In genomic region chr6:104418839-104419238, GRCh38 we compare ENCODE assay signal across 5 cellular contexts.
"Had no signal": no experiment of that assay in that cellular context is flagged by ENCODE, and none has a peak within 500 bp of the region (broad histone marks: within the 10 kb centered on the region; RNA-seq: fewer than 3 reads in every experiment).

No MANE protein-coding gene starts in this region.

- DNase-seq: IMR-90 had no signal

- FAIRE-seq: HepG2, HTR-8/SVneo, K562 had no signal

- H3K27ac ChIP-seq: KMS-11 had no signal

- H3K9ac ChIP-seq: KMS-11 had no signal

- H3K4me3 ChIP-seq: K562 had no signal

- H3K4me2 ChIP-seq: KMS-11 had no signal
